8 cellular contexts compared by ENCODE assay signal in genomic region chr17:81509687-81510523, GRCh38. TPM values are rescaled to one million over a fixed set of nuclear protein-coding genes. Genes with fewer than 3 reads are reported as not detected.
DNase-seq lines count a peak whose midpoint lies in the region; ATAC-seq, FAIRE-seq and TF ChIP-seq lines count a peak whose summit lies in the region.

No MANE protein-coding gene starts in this region.

- H4K20me1 ChIP-seq in PC-9 (ENCODE audit: insufficient read depth), result peaks cover 41% of the 10 kb centered on the region

- H3K27me3 ChIP-seq in PC-9 (ENCODE audit: insufficient read depth, low read depth) (no peaks in the 10 kb centered on the region), vagina (no peaks in the 10 kb centered on the region)

- peaks cover 53% of the 10 kb centered on the region for H3F3A ChIP-seq in PC-9 (ENCODE audit: insufficient read depth, low read depth)

- no TSS peak for BruUV-seq in PC-9 (replicated peaks; lab: Mats Ljungman, UMichigan)

- no peak overlapping the region for H2AFZ ChIP-seq in PC-9

- H3K27ac ChIP-seq in PC-9 (peak overlapping the region; percentile 48), caudate nucleus (ENCODE audit: low read depth, low read length) (peak overlapping the region; percentile 30), vagina (peak overlapping the region; percentile 98)

- peaks cover 50% of the 10 kb centered on the region for H3K79me2 ChIP-seq in PC-9 (ENCODE audit: low read depth)

- DNase-seq in PC-9 (no peak), caudate nucleus (lab: John Stamatoyannopoulos, UW) (peak in 3 of 61 donors; percentile 22 to 76 (median 32)), mucosa of descending colon (peak in 1 of 3 donors; percentile 34), vagina (ENCODE audit: extremely low spot score in 2 of 2) (no peak), C1 segment of cervical spinal cord (lab: John Stamatoyannopoulos, UW) (no peak), frontal cortex (ENCODE audit: low spot score in 2 of 2) (no peak)

- ATAC-seq in mucosa of descending colon, result no peak
- no peak for ATAC-seq in GM18498 (IDR thresholded peaks at IDR 0.05; ENCODE audit: unreplicated experiment)

- CTCF ChIA-PET in PC-9 (lab: Charles Lee), result no interaction called here

- peaks cover 4% of the 10 kb centered on the region; the same call in 1 of the 2 replicates for H3K9me3 ChIP-seq in ES-I3 (ENCODE audit: control insufficient read depth, insufficient read depth, low read length)
- no peaks in the 10 kb centered on the region for H3K9me3 ChIP-seq in PC-9 (ENCODE audit: insufficient read depth, low read depth)
- no peaks in the 10 kb centered on the region for H3K9me3 ChIP-seq in mucosa of descending colon
- no peaks in the 10 kb centered on the region for H3K9me3 ChIP-seq in vagina

- TF ChIP-seq POLR2A in vagina (IDR thresholded peaks at IDR 0.05), result no peak

- no peak for FAIRE-seq in frontal cortex (lab: Jason Lieb, UNC)

- H3K36me3 ChIP-seq in ES-I3 (ENCODE audit: insufficient read depth, low read length), result peaks cover 33% of the 10 kb centered on the region
- peaks cover 32% of the 10 kb centered on the region for H3K36me3 ChIP-seq in PC-9 (ENCODE audit: low read depth)
- H3K36me3 ChIP-seq in mucosa of descending colon (ENCODE audit: low read depth), result no peaks in the 10 kb centered on the region
- peaks cover 9 to 37% of the 10 kb centered on the region in 2 donors for H3K36me3 ChIP-seq in vagina

- H3K9me2 ChIP-seq in PC-9 (ENCODE audit: insufficient read depth), result no peaks in the 10 kb centered on the region

- H3K4me2 ChIP-seq in PC-9, result peak overlapping the region; percentile 99

- intact Hi-C loops in PC-9 (cut with micrococcal nuclease; ENCODE audit: unreplicated experiment), result no loop called here
- intact Hi-C loops in mucosa of descending colon (cut with DNase I, micrococcal nuclease), result loop anchor here in 1 of 2 donors (10.0 kb wide), 1 partner anchor 115 kb away; the partner anchor contains the start of gene BAHCC1
- intact Hi-C loops in vagina (cut with DNase I), result loop anchor here (2.0 to 5.0 kb wide), 2 partner anchors 42 to 113 kb away; partner anchors contain the start of gene FAAP100

- H3K9ac ChIP-seq in ES-I3 (ENCODE audit: low read depth, low read length), result peak overlapping the region; percentile 96

- no peaks in the 10 kb centered on the region for H3K4me1 ChIP-seq in ES-I3 (ENCODE audit: insufficient read depth, low read length)
- peaks cover 6% of the 10 kb centered on the region; the same call in 1 of the 2 replicates for H3K4me1 ChIP-seq in PC-9 (replicated peaks; ENCODE audit: insufficient read depth)
- H3K4me1 ChIP-seq in mucosa of descending colon (ENCODE audit: low read depth), result peaks cover 12% of the 10 kb centered on the region
- peaks cover 32% of the 10 kb centered on the region for H3K4me1 ChIP-seq in vagina

- peak overlapping the region; percentile 81 for H3K4me3 ChIP-seq in PC-9
- peak overlapping the region; percentile 98 for H3K4me3 ChIP-seq in mucosa of descending colon
- peak overlapping the region; percentile 93 to 99 for H3K4me3 ChIP-seq in vagina

- POLR2A ChIA-PET in PC-9 (lab: Charles Lee; ENCODE audit: unreplicated experiment), result interaction anchor here (0.5 to 1.1 kb wide), 5 partner anchors 18 to 472 kb away, joined by 3 to 22 read pairs (median 4); no protein-coding TSS in a partner anchor

- no peak for TF ChIP-seq CTCF in PC-9 (conservative IDR thresholded peaks at IDR 0.05)
- no peak for TF ChIP-seq CTCF in mucosa of descending colon (IDR thresholded peaks at IDR 0.05)
- no peak for TF ChIP-seq CTCF in vagina (IDR thresholded peaks at IDR 0.05)

RNA-seq across cellular contexts. Expression of gene ACTG1, which starts 2.7 kb away (rescaled TPM):
- total RNA-seq in PC-9 (2021) (3,629 and 4,502 TPM in 2 replicates), mucosa of descending colon (1,000 to 10,000 TPM; 1,922 to 4,060 (median 3,184) TPM), vagina (2,441 TPM), frontal cortex (5,358 TPM)

RNA-seq across cellular contexts. Expression of gene FSCN2, which starts 18.3 kb away (rescaled TPM):
- total RNA-seq in PC-9 (2021), result 4.3 and 11.5 TPM in 2 replicates
- total RNA-seq in mucosa of descending colon, result 1 to 10 TPM; 1.6 to 4.0 (median 2.5) TPM
- 6.6 TPM for total RNA-seq in vagina
- total RNA-seq in frontal cortex, result 4.9 TPM

RNA-seq across cellular contexts. Expression of gene FAAP100, which starts 42.2 kb away (rescaled TPM):
- total RNA-seq in PC-9 (2021), result 34.0 and 43.8 TPM in 2 replicates
- 10 to 100 TPM; 23.2 to 28.9 (median 25.0) TPM for total RNA-seq in mucosa of descending colon
- 21.4 TPM for total RNA-seq in vagina
- 21.6 TPM for total RNA-seq in frontal cortex

Comparison
In these comparisons a context has a peak if more than half of its experiments do, and no peak if none do; other contexts are left out.
1. H3K27ac ChIP-seq: peak in every context shown above with its lines; median percentile 98 in vagina; 48 in PC-9; 30 in caudate nucleus.